Comparison of ENCODE assay signal across 8 cellular contexts in the genomic region with DNA sequence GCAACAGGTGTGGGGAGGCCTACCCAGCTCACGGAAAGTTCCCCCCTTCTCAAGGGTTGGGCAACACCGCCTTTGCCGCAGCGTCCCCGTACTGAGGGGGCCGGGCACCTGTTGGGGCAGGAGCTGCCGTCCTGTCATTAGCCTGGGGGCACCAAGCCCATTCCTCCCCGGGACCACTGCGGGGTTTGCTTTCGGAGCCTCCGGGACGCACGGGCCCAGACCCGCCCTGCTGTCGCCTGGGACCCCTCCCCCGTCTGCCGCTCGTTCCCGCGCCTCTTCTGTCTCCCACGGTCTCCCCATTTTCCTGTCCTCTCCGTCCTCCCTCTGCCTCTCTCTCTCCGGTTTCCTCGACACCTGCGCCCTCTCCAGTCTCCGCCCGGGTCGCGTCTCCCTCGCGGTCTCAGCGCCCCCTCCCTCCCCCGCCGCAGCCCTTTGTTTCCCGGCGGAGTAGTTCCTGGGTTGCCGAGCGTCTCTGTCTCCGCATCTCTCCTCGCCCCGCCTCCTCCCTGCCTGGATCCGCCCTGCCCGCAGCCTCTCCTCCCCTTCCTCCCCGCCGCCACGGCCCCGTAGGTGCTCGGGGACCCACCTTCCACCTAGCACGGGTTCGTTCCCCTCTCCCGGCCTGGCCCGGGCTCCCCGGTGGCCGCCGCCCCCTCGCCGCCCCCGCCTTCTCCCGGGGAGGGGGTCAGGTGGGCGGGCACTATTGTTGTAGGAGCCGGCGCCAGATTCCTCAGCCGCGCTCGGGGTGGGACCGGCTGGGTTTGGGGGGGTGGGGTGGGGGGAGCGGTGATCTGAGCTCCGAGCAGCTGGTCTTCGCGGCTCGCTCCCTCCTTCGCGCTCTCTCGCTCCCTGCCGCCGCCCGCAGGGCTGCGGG. TPM values are rescaled to one million over a fixed set of nuclear protein-coding genes. Genes with fewer than 3 reads are reported as not detected.
DNase-seq lines count a peak whose midpoint lies in the region; ATAC-seq and TF ChIP-seq lines count a peak whose summit lies in the region.

CACNB3 (plus strand) TSS at position 540 of the 874 bp plus-strand sequence. CDS start 434 bp downstream, outside the sequence.

- H3K27ac ChIP-seq in CD4-positive, alpha-beta memory T cell (ENCODE audit: low read depth, low read length): peak within 1 kb of the TSS; percentile 37
- no peak within 1 kb of the TSS for H3K27ac ChIP-seq in mucosa of rectum (ENCODE audit: low read depth in 2 of 2, low read length in 2 of 2)

- no peaks in the 10 kb centered on the region for H3K27me3 ChIP-seq in CD4-positive, alpha-beta memory T cell (ENCODE audit: insufficient read depth, low read length)
- no peaks in the 10 kb centered on the region for H3K27me3 ChIP-seq in mucosa of rectum (ENCODE audit: control insufficient read depth in 2 of 2, insufficient read depth in 2 of 2, low read length in 2 of 2)

- H3K27ac Mint-ChIP-seq in CD4-positive, alpha-beta memory T cell: peak within 1 kb of the TSS; percentile 77 to 94 (median 87)
- no peak within 1 kb of the TSS for H3K27ac Mint-ChIP-seq in endothelial cell (ENCODE audit: unreplicated experiment)

- no peak for TF ChIP-seq CTCF in endothelial cell (IDR thresholded peaks at IDR 0.05; ENCODE audit: unreplicated experiment)

- H3K4me3 ChIP-seq in CD4-positive, alpha-beta memory T cell (ENCODE audit: low read length in 2 of 2): peak within 1 kb of the TSS; percentile 28 to 66
- H3K4me3 ChIP-seq in mucosa of rectum (ENCODE audit: low read length in 2 of 2): peak within 1 kb of the TSS; percentile 70 to 78

- H3K9me3 Mint-ChIP-seq in CD4-positive, alpha-beta memory T cell: no peaks in the 10 kb centered on the region
- H3K9me3 Mint-ChIP-seq in endothelial cell (ENCODE audit: unreplicated experiment): no peaks in the 10 kb centered on the region

- no peaks in the 10 kb centered on the region for H3K36me3 Mint-ChIP-seq in CD4-positive, alpha-beta memory T cell
- H3K36me3 Mint-ChIP-seq in endothelial cell (ENCODE audit: low read depth, unreplicated experiment): peaks cover 16% of the 10 kb centered on the region

- ATAC-seq in GM18502 (IDR thresholded peaks at IDR 0.05; ENCODE audit: poor library complexity, unreplicated experiment): no peak

- intact Hi-C loops in CD4-positive, alpha-beta memory T cell (cut with micrococcal nuclease): no loop called here

- peak within 1 kb of the TSS; percentile 14 to 57 for H3K9ac ChIP-seq in mucosa of rectum (ENCODE audit: low read depth in 1 of 2, low read length in 2 of 2)

- H3K4me1 Mint-ChIP-seq in CD4-positive, alpha-beta memory T cell: peaks cover 20 to 65% (median 31%) of the 10 kb centered on the region in 4 donors
- H3K4me1 Mint-ChIP-seq in endothelial cell (ENCODE audit: unreplicated experiment): peaks cover 41% of the 10 kb centered on the region

- peaks cover 37% of the 10 kb centered on the region for H3K4me1 ChIP-seq in CD4-positive, alpha-beta memory T cell (ENCODE audit: insufficient read depth, low read length)
- H3K4me1 ChIP-seq in mucosa of rectum (ENCODE audit: control insufficient read depth in 2 of 2, insufficient read depth in 2 of 2, low read length in 2 of 2): peaks cover 25 to 32% of the 10 kb centered on the region in 2 donors

- peak; percentile 76 to 86 (median 78) for DNase-seq in CD4-positive, alpha-beta memory T cell
- DNase-seq in HEK293T (ENCODE audit: extremely low spot score) (peak; percentile 66), NCI-H774 (lab: John Stamatoyannopoulos, UW) (peak; percentile 74), endothelial cell (ENCODE audit: low spot score) (peak; percentile 72)
- peak; percentile 47 for DNase-seq in activated CD8-positive, alpha-beta memory T cell treated with anti-CD3 and anti-CD28 coated beads, Interleukin-2, amount 50 U/mL, for 24 hours (ENCODE audit: extremely low read depth)
- DNase-seq in stimulated activated CD8-positive, alpha-beta memory T cell treated with anti-CD3 and anti-CD28 coated beads, Interleukin-4, amount 100 ng/mL, for 1 hour (ENCODE audit: low read depth in 2 of 2, low spot score in 1 of 2): peak; percentile 49 to 57

- H3K4me3 Mint-ChIP-seq in CD4-positive, alpha-beta memory T cell: peak within 1 kb of the TSS; percentile 85 to 94 (median 93)
- H3K4me3 Mint-ChIP-seq in endothelial cell (ENCODE audit: unreplicated experiment): peak within 1 kb of the TSS; percentile 94

- H3K27me3 Mint-ChIP-seq in CD4-positive, alpha-beta memory T cell: no peaks in the 10 kb centered on the region
- peaks cover 21% of the 10 kb centered on the region for H3K27me3 Mint-ChIP-seq in endothelial cell (ENCODE audit: unreplicated experiment)

- H3K36me3 ChIP-seq in CD4-positive, alpha-beta memory T cell (ENCODE audit: insufficient read depth, low read length): no peaks in the 10 kb centered on the region
- peaks cover 0 to 3% of the 10 kb centered on the region in 2 donors for H3K36me3 ChIP-seq in mucosa of rectum (ENCODE audit: control insufficient read depth in 2 of 2, insufficient read depth in 2 of 2, low read length in 2 of 2)

- CTCF ChIA-PET in CD4-positive, alpha-beta memory T cell (lab: Charles Lee; ENCODE audit: partially characterized antibody): interaction anchor here (1.0 to 6.4 kb wide), 8 partner anchors 10 to 179 kb away, joined by 3 to 53 read pairs (median 4); partner anchors contain the start of gene DDX23
- CTCF ChIA-PET in HEK293T (lab: Yijun Ruan, JAX): no interaction called here

- POLR2A ChIA-PET in CD4-positive, alpha-beta memory T cell (lab: Charles Lee; ENCODE audit: partially characterized antibody): interaction anchor here (0.7 to 4.0 kb wide), 3 partner anchors 34 to 107 kb away, joined by 3 to 33 read pairs (median 10); partner anchors contain the start of genes DDX23 and FKBP11
- POLR2A ChIA-PET in HEK293T (lab: Yijun Ruan, JAX): interaction anchor here (3.3 kb wide), 1 partner anchor 9 kb away, joined by 14 read pairs; no protein-coding TSS in a partner anchor

- H3K9me3 ChIP-seq in CD4-positive, alpha-beta memory T cell (ENCODE audit: control insufficient read depth in 1 of 2, low read length in 2 of 2): no peaks in the 10 kb centered on the region
- H3K9me3 ChIP-seq in mucosa of rectum (ENCODE audit: control insufficient read depth in 2 of 2, low read length in 2 of 2): no peaks in the 10 kb centered on the region

TF ChIP-seq in HEK293T, 16 proteins besides CTCF, POLR2A, EP300 and RAD21:
- TF ChIP-seq HDGF (IDR thresholded peaks at IDR 0.05; ENCODE audit: borderline replicate concordance): no peak
- no peak for TF ChIP-seq FOXK2 (IDR thresholded peaks at IDR 0.05)
- TF ChIP-seq FOXA1 (IDR thresholded peaks at IDR 0.05): no peak
- TF ChIP-seq TARDBP (IDR thresholded peaks at IDR 0.05): no peak
- TF ChIP-seq BHLHE40 (IDR thresholded peaks at IDR 0.05; ENCODE audit: borderline replicate concordance): no peak
- no peak for TF ChIP-seq SP1 (IDR thresholded peaks at IDR 0.05)
- TF ChIP-seq FOXM1 (IDR thresholded peaks at IDR 0.05; ENCODE audit: borderline replicate concordance): no peak
- no peak for TF ChIP-seq LEF1 (IDR thresholded peaks at IDR 0.05; ENCODE audit: borderline replicate concordance)
- TF ChIP-seq L3MBTL2 (conservative IDR thresholded peaks at IDR 0.05): no peak
- TF ChIP-seq ARNT (IDR thresholded peaks at IDR 0.05): no peak
- no peak for TF ChIP-seq CTBP1 (IDR thresholded peaks at IDR 0.05; ENCODE audit: borderline replicate concordance)
- no peak for TF ChIP-seq NFRKB (IDR thresholded peaks at IDR 0.05)
- TF ChIP-seq ZNF384 (IDR thresholded peaks at IDR 0.05): no peak
- TF ChIP-seq SUZ12 (IDR thresholded peaks at IDR 0.05): no peak
- TF ChIP-seq PKNOX1 (IDR thresholded peaks at IDR 0.05): no peak
- TF ChIP-seq ELF4 (IDR thresholded peaks at IDR 0.05): no peak

RNA-seq across cellular contexts. Expression of gene CACNB3, which starts in this region (rescaled TPM):
- total RNA-seq in CD4-positive, alpha-beta memory T cell: 10 to 100 TPM; 17.2 to 17.9 TPM
- polyA plus RNA-seq in CD4-positive, alpha-beta memory T cell: 1 to 10 TPM; 1.5 to 4.0 TPM
- total RNA-seq in endothelial cell (ENCODE audit: unreplicated experiment): 83.1 TPM
